Comparison of ENCODE assay signal across 14 cellular contexts in genomic region chr3:108035751-108036150, GRCh38. TPM values are rescaled to one million over a fixed set of nuclear protein-coding genes. Genes with fewer than 3 reads are reported as not detected.
A peak's percentile ranks its signal among the peaks of the same experiment; 100 is the strongest.
DNase-seq lines count a peak whose midpoint lies in the region; ATAC-seq and TF ChIP-seq lines count a peak whose summit lies in the region.
"Had no signal": no experiment of that assay in that cellular context is flagged by ENCODE, and none has a peak within 500 bp of the region (broad histone marks: within the 10 kb centered on the region; RNA-seq: fewer than 3 reads in every experiment).

No MANE protein-coding gene starts in this region.

- H3K9me3 ChIP-seq in heart right ventricle (no peaks in the 10 kb centered on the region), left ventricle myocardium inferior (replicated peaks) (no peaks in the 10 kb centered on the region)
- H3K9me3 ChIP-seq: body of pancreas, psoas muscle had no signal

- CTCF ChIA-PET in RWPE1 (lab: Yijun Ruan, JAX), result no interaction called here

- H3K4me1 ChIP-seq in heart right ventricle (peaks cover 0 to 34% (median 18%) of the 10 kb centered on the region in 9 donors), left ventricle myocardium inferior (peaks cover 29% of the 10 kb centered on the region)
- H3K4me1 ChIP-seq: body of pancreas, psoas muscle had no signal

- H3K9me3 Mint-ChIP-seq in stimulated activated effector memory CD8-positive, alpha-beta T cell treated with anti-CD3 and anti-CD28 coated beads, Interleukin-12 subunit alpha, Interleukin-12 subunit beta, amount 100 ng/mL, for 72 hours, result no peaks in the 10 kb centered on the region

- POLR2A ChIA-PET in RWPE1 (lab: Yijun Ruan, JAX; ENCODE audit: low non-redundant PET), result no interaction called here

- H3K4me1 Mint-ChIP-seq in stimulated activated effector memory CD8-positive, alpha-beta T cell treated with anti-CD3 and anti-CD28 coated beads, Interleukin-12 subunit alpha, Interleukin-12 subunit beta, amount 100 ng/mL, for 72 hours, result peaks cover 16% of the 10 kb centered on the region

- TF ChIP-seq CTCF in heart right ventricle (IDR thresholded peaks at IDR 0.05) (no peak), left ventricle myocardium inferior (IDR thresholded peaks at IDR 0.05; ENCODE audit: borderline replicate concordance) (no peak), epithelial cell of esophagus (IDR thresholded peaks at IDR 0.05; ENCODE audit: insufficient read depth, low read depth, low read length, missing control alignments) (no peak), RWPE1 (conservative IDR thresholded peaks at IDR 0.05; ENCODE audit: low read depth) (no peak)

- no peaks in the 10 kb centered on the region for H3K27me3 ChIP-seq in heart right ventricle
- H3K27me3 ChIP-seq in left ventricle myocardium inferior (ENCODE audit: low read depth), result no peaks in the 10 kb centered on the region
- H3K27me3 ChIP-seq: body of pancreas had no signal

- H3K4me3 ChIP-seq in heart right ventricle (no peak overlapping the region), left ventricle myocardium inferior (no peak overlapping the region), epithelial cell of esophagus (ENCODE audit: low read length) (no peak overlapping the region)
- H3K4me3 ChIP-seq: body of pancreas, psoas muscle had no signal

- peaks cover 56% of the 10 kb centered on the region for H3K36me3 Mint-ChIP-seq in stimulated activated effector memory CD8-positive, alpha-beta T cell treated with anti-CD3 and anti-CD28 coated beads, Interleukin-12 subunit alpha, Interleukin-12 subunit beta, amount 100 ng/mL, for 72 hours

- peaks cover 0 to 29% (median 0%) of the 10 kb centered on the region in 9 donors for H3K36me3 ChIP-seq in heart right ventricle
- no peaks in the 10 kb centered on the region for H3K36me3 ChIP-seq in left ventricle myocardium inferior

- H3K27ac Mint-ChIP-seq in stimulated activated effector memory CD8-positive, alpha-beta T cell treated with anti-CD3 and anti-CD28 coated beads, Interleukin-12 subunit alpha, Interleukin-12 subunit beta, amount 100 ng/mL, for 72 hours, result peak overlapping the region; percentile 37

- intact Hi-C loops in heart right ventricle (cut with DNase I) (no loop called here), left ventricle myocardium inferior (cut with micrococcal nuclease) (no loop called here)

- 37 to 53% methylated on average over 4 of the region's 4 CpGs for WGBS in heart right ventricle, 2 donors

- DNase-seq in heart right ventricle, result no peak
- DNase-seq in left ventricle myocardium inferior, result no peak
- peak; percentile 3 for DNase-seq in NOMO-1 treated with dmso at 0.1 percent for 144 hours (lab: John Stamatoyannopoulos, UW; ENCODE audit: unreplicated experiment)
- peak; percentile 27 for DNase-seq in epithelial cell of esophagus (ENCODE audit: low read depth)
- peak in 1 of 2 donors; percentile 40 for DNase-seq in stimulated activated effector memory CD8-positive, alpha-beta T cell treated with anti-CD3 and anti-CD28 coated beads, Interleukin-12 subunit alpha, Interleukin-12 subunit beta, amount 100 ng/mL, for 72 hours (ENCODE audit: low spot score in 2 of 2)
- DNase-seq in OCI-M2 (lab: John Stamatoyannopoulos, UW; ENCODE audit: unreplicated experiment), result no peak
- no peak for DNase-seq in RWPE1 (ENCODE audit: low spot score)
- DNase-seq in NCI-H1092 (lab: John Stamatoyannopoulos, UW), result no peak
- DNase-seq: DMS79 treated with DMSO at 0.1 percent for 48 hours; HCEC 1CT; NCI-H510A treated with DMSO at 0.1 percent for 48 hours; psoas muscle; stimulated activated CD4-positive, alpha-beta T cell treated with anti-CD3 and anti-CD28 coated beads, Interleukin-2, amount 100 ng/mL, for 24 hours had no signal

- ATAC-seq in heart right ventricle, result peak in 6 of 8 donors; percentile 43 to 68 (median 54)
- no peak for ATAC-seq in stimulated activated effector memory CD8-positive, alpha-beta T cell treated with anti-CD3 and anti-CD28 coated beads, Interleukin-12 subunit alpha, Interleukin-12 subunit beta, amount 100 ng/mL, for 72 hours
- ATAC-seq: body of pancreas, psoas muscle had no signal

- H3K27ac ChIP-seq in heart right ventricle (peak overlapping the region in 1 of 10 donors; percentile 34), left ventricle myocardium inferior (replicated peaks) (no peak overlapping the region), RWPE1 (no peak overlapping the region)
- H3K27ac ChIP-seq: body of pancreas, psoas muscle had no signal

- H3K4me3 Mint-ChIP-seq in stimulated activated effector memory CD8-positive, alpha-beta T cell treated with anti-CD3 and anti-CD28 coated beads, Interleukin-12 subunit alpha, Interleukin-12 subunit beta, amount 100 ng/mL, for 72 hours, result no peak overlapping the region

RNA-seq across cellular contexts. Expression of gene CD47, which starts 55.1 kb away (rescaled TPM):
- 10 to 100 TPM; 36.3 to 76.3 (median 51.2) TPM for total RNA-seq in heart right ventricle
- polyA plus RNA-seq in heart right ventricle, result 10 to 100 TPM; 17.9 to 32.4 TPM
- 35.9 TPM for total RNA-seq in left ventricle myocardium inferior

Comparison
In these comparisons a context has a peak if more than half of its experiments do, and no peak if none do; other contexts are left out.
1. DNase-seq: peak in NOMO-1 treated with dmso at 0.1 percent for 144 hours (single experiment) and epithelial cell of esophagus (single experiment); none in heart right ventricle (0 of 2), left ventricle myocardium inferior (single experiment), OCI-M2 (single experiment), RWPE1 (single experiment) and NCI-H1092 (single experiment).